ENCODE assay signal across 10 cellular contexts in genomic region chr2:187586091-187586632, GRCh38. TPM values are rescaled to one million over a fixed set of nuclear protein-coding genes. Genes with fewer than 3 reads are reported as not detected.
DNase-seq lines count a peak whose midpoint lies in the region; ATAC-seq, FAIRE-seq and TF ChIP-seq lines count a peak whose summit lies in the region.
"Had no signal": no experiment of that assay in that cellular context is flagged by ENCODE, and none has a peak within 500 bp of the region (broad histone marks: within the 10 kb centered on the region; RNA-seq: fewer than 3 reads in every experiment).

No MANE protein-coding gene starts in this region.

- DNase-seq in CD14-positive monocyte (ENCODE audit: low spot score) (no peak), astrocyte (ENCODE audit: low read depth) (peak; percentile 40), Karpas-422 (no peak), 8988T (no peak), left cardiac atrium (no peak), COR-L47 (lab: John Stamatoyannopoulos, UW) (no peak)
- peak; percentile 19 for DNase-seq in Jurkat, Clone E6-1 (ENCODE audit: low read depth, low spot score)
- DNase-seq: central memory CD4-positive, alpha-beta T cell; naive B cell had no signal

- no peaks in the 10 kb centered on the region for H3K9me2 ChIP-seq in Karpas-422 (replicated peaks; ENCODE audit: insufficient read depth, low read length)

- H3K4me1 ChIP-seq in astrocyte (ENCODE audit: insufficient read depth, low read length), result peaks cover 2% of the 10 kb centered on the region
- no peaks in the 10 kb centered on the region for H3K4me1 ChIP-seq in Karpas-422 (ENCODE audit: low read length)

- H3K4me1 Mint-ChIP-seq in CD14-positive monocyte, result peaks cover 13% of the 10 kb centered on the region
- peaks cover 7% of the 10 kb centered on the region for H3K4me1 Mint-ChIP-seq in astrocyte (ENCODE audit: low read depth, unreplicated experiment)
- H3K4me1 Mint-ChIP-seq: naive B cell had no signal

- ATAC-seq in GM21515 (IDR thresholded peaks at IDR 0.05; ENCODE audit: unreplicated experiment), result peak; percentile 62
- ATAC-seq in left cardiac atrium, result no peak

- H3K4me2 ChIP-seq in astrocyte (ENCODE audit: low read length) (no peak overlapping the region), Karpas-422 (ENCODE audit: low read depth, low read length, poor library complexity, severe bottlenecking) (no peak overlapping the region)

- H3K79me2 ChIP-seq in astrocyte (ENCODE audit: insufficient read depth, low read length) (no peaks in the 10 kb centered on the region), Karpas-422 (ENCODE audit: low read length) (no peaks in the 10 kb centered on the region)

- H3K9me3 Mint-ChIP-seq in CD14-positive monocyte, result peaks cover 2 to 28% (median 17%) of the 10 kb centered on the region in 7 donors
- no peaks in the 10 kb centered on the region for H3K9me3 Mint-ChIP-seq in astrocyte (ENCODE audit: unreplicated experiment)

- H3K4me3 Mint-ChIP-seq in CD14-positive monocyte (peak overlapping the region in 1 of 2 donors; percentile 5), astrocyte (ENCODE audit: unreplicated experiment) (no peak overlapping the region)
- H3K4me3 Mint-ChIP-seq: naive B cell had no signal

- intact Hi-C loops in CD14-positive monocyte (cut with micrococcal nuclease) (loop anchor here in 1 of 2 donors (10.0 kb wide), 1 partner anchor 731 kb away; no protein-coding TSS in a partner anchor), left cardiac atrium (cut with DNase I) (loop anchor here (10.0 kb wide), 4 partner anchors 259 to 929 kb away; no protein-coding TSS in a partner anchor)

- H3K36me3 Mint-ChIP-seq in CD14-positive monocyte (no peaks in the 10 kb centered on the region), astrocyte (ENCODE audit: low read depth, unreplicated experiment) (no peaks in the 10 kb centered on the region)
- H3K36me3 Mint-ChIP-seq: naive B cell had no signal

- H3K9me3 ChIP-seq in astrocyte (ENCODE audit: insufficient read depth, low read depth, low read length), result no peaks in the 10 kb centered on the region
- H3K9me3 ChIP-seq in Karpas-422 (ENCODE audit: low read length), result no peaks in the 10 kb centered on the region

- H4K20me1 ChIP-seq in astrocyte (ENCODE audit: insufficient read depth, low read length) (no peaks in the 10 kb centered on the region), Karpas-422 (ENCODE audit: insufficient read depth, low read depth, low read length) (no peaks in the 10 kb centered on the region)

- H3K27me3 Mint-ChIP-seq in CD14-positive monocyte (ENCODE audit: low read depth in 3 of 3) (no peaks in the 10 kb centered on the region), astrocyte (ENCODE audit: low read depth, unreplicated experiment) (no peaks in the 10 kb centered on the region)

- H3K27ac ChIP-seq in astrocyte (ENCODE audit: low read depth, low read length), result no peak overlapping the region
- H3K27ac ChIP-seq in Karpas-422 (ENCODE audit: low read length), result no peak overlapping the region

- FAIRE-seq in astrocyte (lab: Jason Lieb, UNC), result no peak

- H3K9ac ChIP-seq in astrocyte (ENCODE audit: low read length) (no peak overlapping the region), Karpas-422 (ENCODE audit: low read length) (no peak overlapping the region)

- H2AFZ ChIP-seq in astrocyte (ENCODE audit: low read depth, low read length) (no peak overlapping the region), Karpas-422 (ENCODE audit: low read length) (no peak overlapping the region)

- no peak for TF ChIP-seq CTCF in CD14-positive monocyte (IDR thresholded peaks at IDR 0.05)
- TF ChIP-seq CTCF in astrocyte (IDR thresholded peaks at IDR 0.05; ENCODE audit: insufficient read depth, low read depth, low read length), result no peak

- no peak overlapping the region for H3K4me3 ChIP-seq in Jurkat, Clone E6-1 (ENCODE audit: low read length)
- H3K4me3 ChIP-seq in astrocyte (ENCODE audit: insufficient read depth, low read depth, low read length) (no peak overlapping the region), Karpas-422 (ENCODE audit: low read length) (no peak overlapping the region)

- H3K27ac Mint-ChIP-seq in CD14-positive monocyte (peak overlapping the region; percentile 26 to 87 (median 82)), astrocyte (ENCODE audit: unreplicated experiment) (peak overlapping the region; percentile 15)
- H3K27ac Mint-ChIP-seq: naive B cell had no signal

- H3K27me3 ChIP-seq in astrocyte (ENCODE audit: insufficient read depth, low read length), result no peaks in the 10 kb centered on the region
- no peaks in the 10 kb centered on the region for H3K27me3 ChIP-seq in Karpas-422 (ENCODE audit: low read length)

- H3K36me3 ChIP-seq in astrocyte (ENCODE audit: insufficient read depth, low read length) (no peaks in the 10 kb centered on the region), Karpas-422 (ENCODE audit: insufficient read depth, low read length) (no peaks in the 10 kb centered on the region)

RNA-seq across cellular contexts. Expression of gene TFPI, which starts 31.9 kb away (rescaled TPM):
- polyA plus RNA-seq in CD14-positive monocyte, result under 1 TPM in 1 of 2 donors, not detected in 1; 0.46 TPM
- not detected for polyA plus RNA-seq in Jurkat, Clone E6-1 (2012; ENCODE audit: insufficient read depth, insufficient read length)
- total RNA-seq in astrocyte (52.9 and 56.6 TPM in 2 replicates), left cardiac atrium (10 to 100 TPM; 42.7 to 68.6 TPM)
- total RNA-seq in Karpas-422 (2014; rRNA removed; shearing (Covaris generic); ENCODE audit: low replicate concordance), result not detected in 2 replicates

Comparison
In these comparisons a context has a peak if more than half of its experiments do, and no peak if none do; other contexts are left out.
1. DNase-seq: peak in Jurkat, Clone E6-1 (single experiment) and astrocyte (single experiment); none in CD14-positive monocyte (single experiment), Karpas-422 (single experiment), 8988T (single experiment), left cardiac atrium (single experiment) and COR-L47 (single experiment).
2. RNA of gene TFPI, which starts 31.9 kb away (total RNA-seq): 42.7 to 68.6 TPM in left cardiac atrium and 52.9 to 56.6 TPM in astrocyte; not detected in Karpas-422; every median in the first group is over 10 times any median in the second.